Comparison of ENCODE assay signal across 8 cellular contexts in the genomic region with DNA sequence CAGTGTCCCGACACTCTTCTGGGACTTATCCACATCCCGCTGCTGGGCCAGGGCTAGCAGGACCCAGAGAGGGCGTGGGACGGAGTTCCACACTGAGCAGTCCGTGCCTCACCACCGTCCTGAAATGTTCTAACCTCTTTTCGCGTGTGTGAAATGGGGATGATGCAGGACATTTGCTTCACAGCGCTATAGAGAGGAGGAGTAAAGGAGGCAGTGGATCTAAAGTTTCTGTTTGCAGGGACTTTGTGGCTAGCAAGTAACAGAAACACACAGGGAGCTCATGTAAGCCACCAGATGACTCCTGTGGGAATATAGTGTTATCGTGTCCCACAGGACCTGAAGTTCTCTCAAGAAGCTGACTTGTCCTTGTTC. TPM values are rescaled to one million over a fixed set of nuclear protein-coding genes. Genes with fewer than 3 reads are reported as not detected.
DNase-seq lines count a peak whose midpoint lies in the region; ATAC-seq and TF ChIP-seq lines count a peak whose summit lies in the region.

No MANE protein-coding gene starts in this region.

- H3K36me3 ChIP-seq in BLaER1 treated with 17β-estradiol and CSF1 and Interleukin-3, amounts not matched to agents 10 nM and 100 nM = peaks cover 16 to 28% (median 21%) of the 10 kb centered on the region in 11 experiments
- H3K36me3 ChIP-seq in HUES48 (ENCODE audit: control insufficient read depth, insufficient read depth, low read length) = peaks cover 20% of the 10 kb centered on the region
- H3K36me3 ChIP-seq in ascending aorta = peaks cover 0 to 15% of the 10 kb centered on the region in 2 donors

- no peaks in the 10 kb centered on the region for H3K9me3 ChIP-seq in BLaER1 treated with 17β-estradiol and CSF1 and Interleukin-3, amounts not matched to agents 10 nM and 100 nM (replicated peaks in 1 of 11)
- H3K9me3 ChIP-seq in HUES48 (ENCODE audit: control insufficient read depth, insufficient read depth, low read length) = no peaks in the 10 kb centered on the region
- no peaks in the 10 kb centered on the region for H3K9me3 ChIP-seq in ascending aorta

- no peak for TF ChIP-seq CTCF in ascending aorta (IDR thresholded peaks at IDR 0.05)

- H3K4me3 ChIP-seq in BLaER1 treated with 17β-estradiol and CSF1 and Interleukin-3, amounts not matched to agents 10 nM and 100 nM = peak overlapping the region; percentile 76 to 99 (median 90)
- H3K4me3 ChIP-seq in HUES48 (ENCODE audit: low read depth, low read length) (peak overlapping the region; percentile 76), ascending aorta (peak overlapping the region; percentile 93 to 96)

- H3K4me2 ChIP-seq in BLaER1 treated with 17β-estradiol and CSF1 and Interleukin-3, amounts not matched to agents 10 nM and 100 nM = peak overlapping the region; percentile 79 to 98 (median 93)

- H4K20me1 ChIP-seq in BLaER1 treated with 17β-estradiol and CSF1 and Interleukin-3, amounts not matched to agents 10 nM and 100 nM = peaks cover 0 to 27% (median 8%) of the 10 kb centered on the region in 11 experiments; a peak in 10 of 22 replicates

- H3K27ac ChIP-seq in BLaER1 treated with 17β-estradiol and CSF1 and Interleukin-3, amounts not matched to agents 10 nM and 100 nM = peak overlapping the region; percentile 82 to 94 (median 90)
- H3K27ac ChIP-seq in HUES48 (ENCODE audit: low read depth, low read length) (peak overlapping the region; percentile 73), ascending aorta (peak overlapping the region; percentile 84 to 92)

- peak overlapping the region; percentile 82 to 96 (median 89) for H3K9ac ChIP-seq in BLaER1 treated with 17β-estradiol and CSF1 and Interleukin-3, amounts not matched to agents 10 nM and 100 nM
- H3K9ac ChIP-seq in HUES48 (ENCODE audit: low read depth, low read length) = peak overlapping the region; percentile 64

- no peaks in the 10 kb centered on the region for H3K27me3 ChIP-seq in BLaER1 treated with 17β-estradiol and CSF1 and Interleukin-3, amounts not matched to agents 10 nM and 100 nM
- no peaks in the 10 kb centered on the region for H3K27me3 ChIP-seq in HUES48 (ENCODE audit: control insufficient read depth, insufficient read depth, low read length)
- no peaks in the 10 kb centered on the region for H3K27me3 ChIP-seq in ascending aorta

- ATAC-seq in stimulated activated naive CD8-positive, alpha-beta T cell treated with anti-CD3 and anti-CD28 coated beads, Interleukin-15, Interleukin-2, amounts not matched to agents 100 U/mL and 50 U/mL, for 24 hours = peak; percentile 35
- ATAC-seq in GM21825 (IDR thresholded peaks at IDR 0.05; ENCODE audit: unreplicated experiment) (no peak), HG02981 (IDR thresholded peaks at IDR 0.05; ENCODE audit: unreplicated experiment) (no peak)

- peaks cover 24 to 32% (median 29%) of the 10 kb centered on the region in 10 experiments for H3K4me1 ChIP-seq in BLaER1 treated with 17β-estradiol and CSF1 and Interleukin-3, amounts not matched to agents 10 nM and 100 nM
- H3K4me1 ChIP-seq in HUES48 (ENCODE audit: control insufficient read depth, insufficient read depth, low read length) (no peaks in the 10 kb centered on the region), ascending aorta (peaks cover 4 to 7% of the 10 kb centered on the region in 2 donors)

- no peak for DNase-seq in ascending aorta (ENCODE audit: low spot score in 2 of 2)
- DNase-seq in iris pigment epithelial cell (ENCODE audit: low read depth) = peak; percentile 31
- peak; percentile 16 for DNase-seq in stimulated activated naive CD8-positive, alpha-beta T cell treated with anti-CD3 and anti-CD28 coated beads, Interleukin-15, Interleukin-2, amounts not matched to agents 100 U/mL and 50 U/mL, for 24 hours
- DNase-seq in NCI-H446 (lab: John Stamatoyannopoulos, UW) = no peak

- intact Hi-C loops in ascending aorta (cut with DNase I) = loop anchor here (10.0 kb wide), 1 partner anchor 195 kb away; a partner anchor contains a TSS

RNA-seq across cellular contexts. Expression of a gene that starts 0.6 kb away (rescaled TPM):
- total RNA-seq in ascending aorta = 111 TPM

RNA-seq across cellular contexts. Expression of a gene that starts 5.5 kb away (rescaled TPM):
- 18.0 TPM for total RNA-seq in ascending aorta

RNA-seq across cellular contexts. Expression of a gene that starts 29.1 kb away (rescaled TPM):
- total RNA-seq in ascending aorta = 1.6 TPM

RNA-seq across cellular contexts. Expression of a gene that starts 36.6 kb away (rescaled TPM):
- total RNA-seq in ascending aorta = 14.9 TPM

RNA-seq across cellular contexts. Expression of a gene that starts 50.3 kb away (rescaled TPM):
- 6.1 TPM for total RNA-seq in ascending aorta

Comparison
In these comparisons a context has a peak if more than half of its experiments do, and no peak if none do; other contexts are left out.
1. DNase-seq: peak in iris pigment epithelial cell (single experiment) and stimulated activated naive CD8-positive, alpha-beta T cell treated with anti-CD3 and anti-CD28 coated beads, Interleukin-15, Interleukin-2, amounts not matched to agents 100 U/mL and 50 U/mL, for 24 hours (single experiment); none in ascending aorta (0 of 2) and NCI-H446 (0 of 2).
2. Peak in every context shown above with its lines, with median percentiles within 50 percentile points of each other: H3K27ac ChIP-seq and H3K4me3 ChIP-seq.